In the genomic region with DNA sequence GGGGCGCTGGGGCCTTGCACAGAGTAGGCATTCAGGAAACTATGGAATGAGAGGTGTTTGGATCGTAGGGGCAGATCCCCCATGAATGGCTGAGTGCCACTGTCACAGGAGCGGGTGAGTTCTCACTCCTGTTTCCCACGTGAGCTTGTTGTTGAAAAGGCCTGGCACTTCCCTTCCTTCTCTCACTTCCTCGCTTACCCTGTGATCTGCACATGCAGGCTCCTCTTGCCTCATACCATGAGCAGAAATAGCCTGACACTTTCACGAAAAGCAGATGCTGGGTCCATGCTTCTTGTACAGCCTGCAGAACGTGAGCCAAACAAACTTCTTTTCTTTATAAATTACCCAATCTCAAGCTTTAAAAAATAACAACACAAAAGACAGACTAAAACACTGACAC, we compare ENCODE assay signal across 32 cellular contexts. TPM values are rescaled to one million over a fixed set of nuclear protein-coding genes. Genes with fewer than 3 reads are reported as not detected.
DNase-seq lines count a peak whose midpoint lies in the region; ATAC-seq and TF ChIP-seq lines count a peak whose summit lies in the region.
"Had no signal": no experiment of that assay in that cellular context is flagged by ENCODE, and none has a peak within 500 bp of the region (broad histone marks: within the 10 kb centered on the region; RNA-seq: fewer than 3 reads in every experiment).

No MANE protein-coding gene starts in this region.

- no peak overlapping the region for H3K27ac ChIP-seq in transverse colon
- H3K27ac ChIP-seq: C4-2B, cardiac muscle cell, coronary artery, SJCRH30 had no signal

- peak; percentile 5 for DNase-seq in NB4 (ENCODE audit: low read depth)
- peak; percentile 80 for DNase-seq in SKM-1 (lab: John Stamatoyannopoulos, UW; ENCODE audit: unreplicated experiment)
- DNase-seq in left ventricle myocardium superior: no peak
- DNase-seq in transverse colon: peak; percentile 7
- no peak for DNase-seq in activated gamma-delta T cell (lab: John Stamatoyannopoulos, UW)
- no peak for DNase-seq in HFFc6
- DNase-seq: activated CD4-positive, CD25-positive, alpha-beta regulatory T cell; activated naive CD4-positive, alpha-beta T cell; activated naive CD8-positive, alpha-beta T cell treated with anti-CD3 and anti-CD28 coated beads, Interleukin-2, amount 50 U/mL, for 24 hours; activated T-cell treated with anti-CD3 and anti-CD28 coated beads, Interleukin-2, amount 50 U/mL, for 48 hours; Caco-2; DMS79; effector CD8-positive, alpha-beta T cell; HCEC 1CT; islet precursor cell; naive B cell; NCI-H1092; NCI-H1694 treated with DMSO at 0.1 percent for 48 hours; NCI-H2171; NCI-H510A; SJCRH30 had no signal

- no peak overlapping the region for H3K27ac Mint-ChIP-seq in HFFc6
- H3K27ac Mint-ChIP-seq: activated naive CD8-positive, alpha-beta T cell treated with anti-CD3 and anti-CD28 coated beads, Interleukin-2, amount 50 U/mL, for 24 hours; mesothelial cell of epicardium; naive B cell; stimulated activated memory B cell treated with anti-CD40 and anti-IgM and Interleukin-4, amounts not matched to agents 10 μg/mL and 1 μg/mL and 100 μg/mL, for 72 hours; type B pancreatic cell had no signal

- H3K36me3 ChIP-seq in transverse colon: no peaks in the 10 kb centered on the region
- H3K36me3 ChIP-seq: cardiac muscle cell, SJCRH30 had no signal

- H3K4me3 Mint-ChIP-seq in HFFc6: no peak overlapping the region
- H3K4me3 Mint-ChIP-seq: activated naive CD8-positive, alpha-beta T cell treated with anti-CD3 and anti-CD28 coated beads, Interleukin-2, amount 50 U/mL, for 24 hours; mesothelial cell of epicardium; naive B cell; stimulated activated memory B cell treated with anti-CD40 and anti-IgM and Interleukin-4, amounts not matched to agents 10 μg/mL and 1 μg/mL and 100 μg/mL, for 72 hours; type B pancreatic cell had no signal

- intact Hi-C loops in left ventricle myocardium superior (cut with micrococcal nuclease) (loop anchor here (10.0 kb wide), 1 partner anchor 60 kb away; no protein-coding TSS in a partner anchor), transverse colon (cut with DNase I; ENCODE audit: low total_unique reads) (no loop called here)

- no peak for TF ChIP-seq EP300 in transverse colon (IDR thresholded peaks at IDR 0.05; ENCODE audit: low read depth)

- WGBS in transverse colon (ENCODE audit: low coverage in 1 of 2), 2 donors: 11 to 48% methylated on average over 3 to 7 of the region's 7 CpGs

- TF ChIP-seq CTCF in NB4 (IDR thresholded peaks at IDR 0.05; ENCODE audit: low read depth, low read length) (no peak), transverse colon (IDR thresholded peaks at IDR 0.05) (no peak), HFFc6 (IDR thresholded peaks at IDR 0.05) (no peak)

- H3K9me3 ChIP-seq in transverse colon: no peaks in the 10 kb centered on the region
- H3K9me3 ChIP-seq: Caco-2, SJCRH30 had no signal

- peaks cover 63% of the 10 kb centered on the region for H3K9me3 Mint-ChIP-seq in HFFc6
- H3K9me3 Mint-ChIP-seq: activated naive CD8-positive, alpha-beta T cell treated with anti-CD3 and anti-CD28 coated beads, Interleukin-2, amount 50 U/mL, for 24 hours; stimulated activated memory B cell treated with anti-CD40 and anti-IgM and Interleukin-4, amounts not matched to agents 10 μg/mL and 1 μg/mL and 100 μg/mL, for 72 hours; type B pancreatic cell had no signal

- no peaks in the 10 kb centered on the region for H3K4me1 ChIP-seq in transverse colon
- H3K4me1 ChIP-seq: Caco-2, SJCRH30 had no signal

- H3K27me3 Mint-ChIP-seq in HFFc6 (ENCODE audit: insufficient read depth): peaks cover 1% of the 10 kb centered on the region; the same call in 1 of the 2 replicates
- H3K27me3 Mint-ChIP-seq: stimulated activated memory B cell treated with anti-CD40 and anti-IgM and Interleukin-4, amounts not matched to agents 10 μg/mL and 1 μg/mL and 100 μg/mL, for 72 hours had no signal

- no peaks in the 10 kb centered on the region for H3K36me3 Mint-ChIP-seq in HFFc6 (ENCODE audit: low read depth)
- H3K36me3 Mint-ChIP-seq: mesothelial cell of epicardium; naive B cell; stimulated activated memory B cell treated with anti-CD40 and anti-IgM and Interleukin-4, amounts not matched to agents 10 μg/mL and 1 μg/mL and 100 μg/mL, for 72 hours; type B pancreatic cell had no signal

- in situ Hi-C loops in transverse colon (cut with MboI; ENCODE audit: low pct_ligation_motif_present in 1 of 4, low pct_unique_long_range_greater_than_20kb in 1 of 4, low sequenced_read_pairs in 3 of 4): no loop called here

- no peak overlapping the region for H3K4me3 ChIP-seq in NB4 (ENCODE audit: low read depth, low read length)
- no peak overlapping the region for H3K4me3 ChIP-seq in transverse colon
- H3K4me3 ChIP-seq: cardiac muscle cell, coronary artery, SJCRH30 had no signal

- no peaks in the 10 kb centered on the region for H3K27me3 ChIP-seq in transverse colon
- H3K27me3 ChIP-seq: cardiac muscle cell, SJCRH30 had no signal

- peak; percentile 31 for ATAC-seq in left ventricle myocardium superior
- no peak for ATAC-seq in GM21529 (IDR thresholded peaks at IDR 0.05; ENCODE audit: unreplicated experiment)
- ATAC-seq: activated naive CD8-positive, alpha-beta T cell treated with anti-CD3 and anti-CD28 coated beads, Interleukin-2, amount 50 U/mL, for 24 hours; Panc1; stimulated activated memory B cell treated with anti-CD40 and anti-IgM and Interleukin-4, amounts not matched to agents 10 μg/mL and 1 μg/mL and 100 μg/mL, for 72 hours had no signal

- TF ChIP-seq POLR2A in NB4 (IDR thresholded peaks at IDR 0.05; ENCODE audit: extremely low read depth, insufficient read length) (no peak), transverse colon (IDR thresholded peaks at IDR 0.05) (no peak)

- H3K4me1 Mint-ChIP-seq in HFFc6 (ENCODE audit: low read depth): no peaks in the 10 kb centered on the region
- H3K4me1 Mint-ChIP-seq: activated naive CD8-positive, alpha-beta T cell treated with anti-CD3 and anti-CD28 coated beads, Interleukin-2, amount 50 U/mL, for 24 hours; mesothelial cell of epicardium; naive B cell; stimulated activated memory B cell treated with anti-CD40 and anti-IgM and Interleukin-4, amounts not matched to agents 10 μg/mL and 1 μg/mL and 100 μg/mL, for 72 hours had no signal

RNA-seq across cellular contexts. Expression of gene AGBL1, which starts 55.4 kb away (rescaled TPM):
- total RNA-seq in left ventricle myocardium superior (not detected), transverse colon (under 1 TPM in 2 of 4 donors, not detected in 2; 0.32 to 0.40 TPM)
- total RNA-seq in HFFc6 (2021; fragmentation: NEBNext Ultra II Directional; extraction: Animal tissue kit (Norgen Biotek cat#: 25700)): not detected
- total RNA-seq: astrocyte; Caco-2; mesothelial cell of epicardium; pulmonary artery endothelial cell; SJCRH30; T-helper 1 cell treated with Interleukin-12 subunit alpha and Interleukin-12 subunit beta and Interleukin-4 antibody, amounts not matched to agents 30 ng/mL and 1 ng/mL, for 36 hours had no signal

Comparison
In these comparisons a context has a peak if more than half of its experiments do, and no peak if none do; other contexts are left out.
1. DNase-seq: peak in NB4 (single experiment), SKM-1 (single experiment) and transverse colon (single experiment); none in left ventricle myocardium superior (single experiment), activated gamma-delta T cell (single experiment) and HFFc6 (single experiment).